Comparison of ENCODE assay signal across 20 cellular contexts in genomic region chr3:15486979-15487378, GRCh38. TPM values are rescaled to one million over a fixed set of nuclear protein-coding genes. Genes with fewer than 3 reads are reported as not detected.
DNase-seq lines count a peak whose midpoint lies in the region; ATAC-seq, FAIRE-seq and TF ChIP-seq lines count a peak whose summit lies in the region.
"Had no signal": no experiment of that assay in that cellular context is flagged by ENCODE, and none has a peak within 500 bp of the region (broad histone marks: within the 10 kb centered on the region; RNA-seq: fewer than 3 reads in every experiment).

No MANE protein-coding gene starts in this region.

- peak in 2 of 3 donors; percentile 27 to 29 for DNase-seq in immature natural killer cell
- DNase-seq in stimulated activated effector memory CD8-positive, alpha-beta T cell treated with anti-CD3 and anti-CD28 coated beads, Interleukin-12 subunit alpha, Interleukin-12 subunit beta, amount 100 ng/mL, for 72 hours (ENCODE audit: low spot score in 2 of 2), result no peak
- DNase-seq in aorta, result no peak
- no peak for DNase-seq in GM19239 (ENCODE audit: insufficient read length, low spot score)
- no peak for DNase-seq in heart left ventricle
- DNase-seq: C1 segment of cervical spinal cord; Caco-2; CD4-positive, alpha-beta memory T cell; DMS153; DND-41; H9; HFFc6 had no signal

- H3K27me3 Mint-ChIP-seq in activated T-helper 17 cell treated with anti-CD3 and anti-CD28 coated beads, Interleukin-2, amount 50 U/mL, for 72 hours, result no peaks in the 10 kb centered on the region
- H3K27me3 Mint-ChIP-seq in immature natural killer cell (ENCODE audit: low read depth in 3 of 3), result peaks cover 0 to 9% (median 0%) of the 10 kb centered on the region in 3 donors

- no peak for TF ChIP-seq CTCF in HEK293 (tag by site-specific recombination; IDR thresholded peaks at IDR 0.05)
- TF ChIP-seq CTCF in heart left ventricle (IDR thresholded peaks at IDR 0.05), result no peak

- no peak for FAIRE-seq in GM19239 (lab: Jason Lieb, UNC)
- FAIRE-seq: G401.6, GM12892 had no signal

- no peaks in the 10 kb centered on the region for H3K27me3 ChIP-seq in aorta (ENCODE audit: control insufficient read depth in 1 of 2, insufficient read depth in 2 of 2, low read length in 1 of 2)
- H3K27me3 ChIP-seq in heart left ventricle, result no peaks in the 10 kb centered on the region

- H3K4me1 Mint-ChIP-seq in activated T-helper 17 cell treated with anti-CD3 and anti-CD28 coated beads, Interleukin-2, amount 50 U/mL, for 72 hours, result no peaks in the 10 kb centered on the region
- peaks cover 62 to 65% of the 10 kb centered on the region in 2 donors for H3K4me1 Mint-ChIP-seq in immature natural killer cell
- peaks cover 37% of the 10 kb centered on the region for H3K4me1 Mint-ChIP-seq in stimulated activated effector memory CD8-positive, alpha-beta T cell treated with anti-CD3 and anti-CD28 coated beads, Interleukin-12 subunit alpha, Interleukin-12 subunit beta, amount 100 ng/mL, for 72 hours
- H3K4me1 Mint-ChIP-seq: CD4-positive, alpha-beta memory T cell; GM23338; H9 had no signal

- no peaks in the 10 kb centered on the region for H3K9me3 Mint-ChIP-seq in activated T-helper 17 cell treated with anti-CD3 and anti-CD28 coated beads, Interleukin-2, amount 50 U/mL, for 72 hours
- H3K9me3 Mint-ChIP-seq in immature natural killer cell, result no peaks in the 10 kb centered on the region
- H3K9me3 Mint-ChIP-seq in stimulated activated effector memory CD8-positive, alpha-beta T cell treated with anti-CD3 and anti-CD28 coated beads, Interleukin-12 subunit alpha, Interleukin-12 subunit beta, amount 100 ng/mL, for 72 hours, result peaks cover 3% of the 10 kb centered on the region
- H3K9me3 Mint-ChIP-seq: CD4-positive, alpha-beta memory T cell; H9; HFFc6 had no signal

- H3K27ac Mint-ChIP-seq in activated T-helper 17 cell treated with anti-CD3 and anti-CD28 coated beads, Interleukin-2, amount 50 U/mL, for 72 hours, result no peak overlapping the region
- peak overlapping the region in 3 of 6 donors; percentile 4 to 35 (median 30) for H3K27ac Mint-ChIP-seq in immature natural killer cell
- H3K27ac Mint-ChIP-seq in stimulated activated effector memory CD8-positive, alpha-beta T cell treated with anti-CD3 and anti-CD28 coated beads, Interleukin-12 subunit alpha, Interleukin-12 subunit beta, amount 100 ng/mL, for 72 hours, result no peak overlapping the region
- H3K27ac Mint-ChIP-seq: GM23338, H9, HFFc6 had no signal

- H3K36me3 ChIP-seq in HEK293 (ENCODE audit: control insufficient read depth in 2 of 2, insufficient read depth in 1 of 2, low read length in 2 of 2) (no peaks in the 10 kb centered on the region), aorta (ENCODE audit: control insufficient read depth in 1 of 2, insufficient read depth in 2 of 2, low read length in 1 of 2) (peaks cover 0 to 9% of the 10 kb centered on the region in 2 donors), heart left ventricle (peaks cover 0 to 13% (median 7%) of the 10 kb centered on the region in 9 donors)

- H3K27ac ChIP-seq in HEK293 (ENCODE audit: extremely low read depth, low read depth, low read length) (no peak overlapping the region), aorta (ENCODE audit: low read depth in 1 of 2, low read length in 2 of 2) (no peak overlapping the region), heart left ventricle (no peak overlapping the region)

- no peaks in the 10 kb centered on the region for H3K9me3 ChIP-seq in HEK293 (ENCODE audit: control insufficient read depth, insufficient read depth, low read depth, low read length)
- H3K9me3 ChIP-seq in aorta (ENCODE audit: control insufficient read depth, low read length), result no peaks in the 10 kb centered on the region
- H3K9me3 ChIP-seq in heart left ventricle, result no peaks in the 10 kb centered on the region
- H3K9me3 ChIP-seq: Caco-2 had no signal

- intact Hi-C loops in aorta (cut with DNase I), result no loop called here
- intact Hi-C loops in heart left ventricle (cut with DNase I), result no loop called here

- H3K4me3 Mint-ChIP-seq in activated T-helper 17 cell treated with anti-CD3 and anti-CD28 coated beads, Interleukin-2, amount 50 U/mL, for 72 hours, result no peak overlapping the region
- peak overlapping the region in 3 of 5 donors; percentile 2 to 67 (median 11) for H3K4me3 Mint-ChIP-seq in immature natural killer cell
- peak overlapping the region; percentile 0 for H3K4me3 Mint-ChIP-seq in stimulated activated effector memory CD8-positive, alpha-beta T cell treated with anti-CD3 and anti-CD28 coated beads, Interleukin-12 subunit alpha, Interleukin-12 subunit beta, amount 100 ng/mL, for 72 hours
- H3K4me3 Mint-ChIP-seq: CD4-positive, alpha-beta memory T cell; GM23338; H9; HFFc6 had no signal

- H3K4me1 ChIP-seq in HEK293 (ENCODE audit: control insufficient read depth, insufficient read depth, low read length) (no peaks in the 10 kb centered on the region), aorta (ENCODE audit: control insufficient read depth in 1 of 2, insufficient read depth in 2 of 2, low read length in 2 of 2) (no peaks in the 10 kb centered on the region), heart left ventricle (no peaks in the 10 kb centered on the region)
- H3K4me1 ChIP-seq: Caco-2 had no signal

- H3K36me3 Mint-ChIP-seq in activated T-helper 17 cell treated with anti-CD3 and anti-CD28 coated beads, Interleukin-2, amount 50 U/mL, for 72 hours (ENCODE audit: low read depth), result no peaks in the 10 kb centered on the region
- peaks cover 8 to 20% (median 12%) of the 10 kb centered on the region in 3 donors for H3K36me3 Mint-ChIP-seq in immature natural killer cell
- H3K36me3 Mint-ChIP-seq in stimulated activated effector memory CD8-positive, alpha-beta T cell treated with anti-CD3 and anti-CD28 coated beads, Interleukin-12 subunit alpha, Interleukin-12 subunit beta, amount 100 ng/mL, for 72 hours, result no peaks in the 10 kb centered on the region

- 90 to 95% methylated on average over 4 of the region's 4 CpGs for WGBS in aorta, 2 donors
- 94 to 98% (median 96%) methylated on average over 4 of the region's 4 CpGs for WGBS in heart left ventricle, 4 donors

- ATAC-seq in activated T-helper 17 cell treated with anti-CD3 and anti-CD28 coated beads, Interleukin-2, amount 50 U/mL, for 72 hours (replicated peaks), result peak; percentile 14
- ATAC-seq in stimulated activated effector memory CD8-positive, alpha-beta T cell treated with anti-CD3 and anti-CD28 coated beads, Interleukin-12 subunit alpha, Interleukin-12 subunit beta, amount 100 ng/mL, for 72 hours, result peak; percentile 86
- ATAC-seq in aorta (ENCODE audit: low FRiP score) (no peak), heart left ventricle (no peak)
- ATAC-seq: GM23338, HCT116 had no signal

- CTCF ChIA-PET in HEK293 (lab: Yijun Ruan, JAX), result no interaction called here

- POLR2A ChIA-PET in HEK293 (lab: Yijun Ruan, JAX), result no interaction called here

- H3K4me3 ChIP-seq in HEK293 (ENCODE audit: low read depth, low read length) (no peak overlapping the region), aorta (ENCODE audit: low read length in 2 of 2) (no peak overlapping the region), heart left ventricle (no peak overlapping the region)
- H3K4me3 ChIP-seq: GM23338 had no signal

- no peak for TF ChIP-seq POLR2A in heart left ventricle (IDR thresholded peaks at IDR 0.05)

TF ChIP-seq in HEK293, 187 proteins besides CTCF, POLR2A, EP300 and RAD21:
- peak; percentile 37 for TF ChIP-seq ZFHX2 (tag by site-specific recombination; conservative IDR thresholded peaks at IDR 0.05)
- TF ChIP-seq ZNF623 (tag by site-specific recombination; IDR thresholded peaks at IDR 0.05), result peak; percentile 59
- TF ChIP-seq PRDM1 (tag by site-specific recombination; IDR thresholded peaks at IDR 0.05), result no peak
- no peak for TF ChIP-seq KLF8 (tag by site-specific recombination; IDR thresholded peaks at IDR 0.05)
- peak; percentile 60 for TF ChIP-seq EGR2 (tag by site-specific recombination; IDR thresholded peaks at IDR 0.05; ENCODE audit: low read depth)

RNA-seq across cellular contexts. Expression of gene COLQ, which starts 34.5 kb away (rescaled TPM):
- total RNA-seq in activated T-helper 17 cell treated with anti-CD3 and anti-CD28 coated beads, Interleukin-2, amount 50 U/mL, for 72 hours, result 1 to 10 TPM; 2.7 to 6.1 TPM
- polyA plus RNA-seq in immature natural killer cell (10 to 100 TPM; 13.3 to 27.8 (median 18.8) TPM), aorta (10 to 100 TPM in 1 of 2 donors, 1 to 10 TPM in 1; 1.8 to 16.6 TPM), heart left ventricle (1 to 10 TPM; 2.1 to 7.4 TPM)
- total RNA-seq in aorta (10 to 100 TPM; 10.7 to 18.7 TPM), heart left ventricle (10 to 100 TPM in 6 of 9 donors, 1 to 10 TPM in 3; 3.4 to 33.0 (median 11.0) TPM)
- total RNA-seq: A172, Caco-2, H4 had no signal

RNA-seq across cellular contexts. Expression of gene EAF1, which starts 59.6 kb away (rescaled TPM):
- total RNA-seq in activated T-helper 17 cell treated with anti-CD3 and anti-CD28 coated beads, Interleukin-2, amount 50 U/mL, for 72 hours, result 10 to 100 TPM; 31.5 to 37.0 TPM
- 10 to 100 TPM; 14.4 to 24.0 (median 14.6) TPM for polyA plus RNA-seq in immature natural killer cell
- total RNA-seq in aorta, result 10 to 100 TPM; 18.2 to 19.4 TPM
- polyA plus RNA-seq in aorta, result 10 to 100 TPM in 1 of 2 donors, 1 to 10 TPM in 1; 7.5 to 11.0 TPM
- 10 to 100 TPM in 4 of 9 donors, 1 to 10 TPM in 5; 7.0 to 19.6 (median 9.8) TPM for total RNA-seq in heart left ventricle
- 10 to 100 TPM in 1 of 2 donors, 1 to 10 TPM in 1; 2.7 to 10.8 TPM for polyA plus RNA-seq in heart left ventricle

RNA-seq across cellular contexts. Expression of gene METTL6, which starts 59.6 kb away (rescaled TPM):
- total RNA-seq in activated T-helper 17 cell treated with anti-CD3 and anti-CD28 coated beads, Interleukin-2, amount 50 U/mL, for 72 hours, result 10 to 100 TPM; 16.5 to 19.7 TPM
- polyA plus RNA-seq in immature natural killer cell (10 to 100 TPM in 2 of 3 donors, 1 to 10 TPM in 1; 2.3 to 20.3 (median 13.1) TPM), aorta (1 to 10 TPM; 6.7 to 8.3 TPM), heart left ventricle (10 to 100 TPM in 1 of 2 donors, 1 to 10 TPM in 1; 6.0 to 15.6 TPM)
- total RNA-seq in aorta (10 to 100 TPM; 13.3 to 16.0 TPM), heart left ventricle (10 to 100 TPM in 5 of 9 donors, 1 to 10 TPM in 4; 5.7 to 14.7 (median 10.5) TPM)

Comparison
In these comparisons a context has a peak if more than half of its experiments do, and no peak if none do; other contexts are left out.
1. ATAC-seq: peak in activated T-helper 17 cell treated with anti-CD3 and anti-CD28 coated beads, Interleukin-2, amount 50 U/mL, for 72 hours (single experiment) and stimulated activated effector memory CD8-positive, alpha-beta T cell treated with anti-CD3 and anti-CD28 coated beads, Interleukin-12 subunit alpha, Interleukin-12 subunit beta, amount 100 ng/mL, for 72 hours (single experiment); none in aorta (single experiment) and heart left ventricle (0 of 4).
2. DNase-seq: peak in immature natural killer cell (2 of 3); none in stimulated activated effector memory CD8-positive, alpha-beta T cell treated with anti-CD3 and anti-CD28 coated beads, Interleukin-12 subunit alpha, Interleukin-12 subunit beta, amount 100 ng/mL, for 72 hours (0 of 2), aorta (0 of 2), GM19239 (single experiment) and heart left ventricle (0 of 5).